ENCODE assay signal across 12 cellular contexts in the genomic region with DNA sequence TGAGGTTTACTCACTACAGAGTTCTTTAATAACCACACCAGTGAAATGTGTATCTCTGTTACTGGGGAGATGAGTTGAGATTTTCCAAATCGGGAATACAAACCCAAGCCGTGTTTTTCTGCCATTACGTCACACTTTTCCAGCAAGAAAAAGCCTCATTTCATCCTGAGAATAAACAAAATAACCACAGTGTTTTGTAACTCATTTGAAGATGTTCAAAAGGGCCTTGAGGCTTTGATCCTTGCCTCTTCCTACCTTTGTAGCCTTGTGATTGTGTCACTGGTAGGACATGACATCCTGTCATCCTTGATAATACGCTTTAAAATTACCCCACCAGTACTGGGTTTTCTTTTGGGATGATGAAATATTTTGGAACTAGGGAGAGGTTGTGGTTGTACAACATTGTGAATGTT. TPM values are rescaled to one million over a fixed set of nuclear protein-coding genes. Genes with fewer than 3 reads are reported as not detected.
DNase-seq lines count a peak whose midpoint lies in the region; ATAC-seq and TF ChIP-seq lines count a peak whose summit lies in the region.
"Had no signal": no experiment of that assay in that cellular context is flagged by ENCODE, and none has a peak within 500 bp of the region (broad histone marks: within the 10 kb centered on the region; RNA-seq: fewer than 3 reads in every experiment).

No MANE protein-coding gene starts in this region.

- WGBS in tibial nerve, 2 donors: 38 to 69% methylated on average over 4 of the region's 4 CpGs

- H3K27ac ChIP-seq in angular gyrus (ENCODE audit: low read depth, low read length) (peak overlapping the region; percentile 74), muscle layer of duodenum (ENCODE audit: low read length) (peak overlapping the region; percentile 31), tibial nerve (peak overlapping the region; percentile 37 to 99 (median 99))

- no peaks in the 10 kb centered on the region for H3K27me3 Mint-ChIP-seq in activated naive CD4-positive, alpha-beta T cell treated with anti-CD3 and anti-CD28 coated beads, Interleukin-2, amount 50 U/mL, for 24 hours

- DNase-seq in activated naive CD4-positive, alpha-beta T cell (lab: John Stamatoyannopoulos, UW): no peak
- DNase-seq in tibial nerve (ENCODE audit: low spot score in 2 of 2) (no peak), NCI-H526 treated with DMSO at 0.1 percent for 48 hours (lab: John Stamatoyannopoulos, UW) (no peak)
- DNase-seq: activated effector memory CD4-positive, alpha-beta T cell treated with Interleukin-2 at 50 U/mL for 16 hours; kidney glomerular epithelial cell; NCI-H1436 treated with DMSO at 0.1 percent for 48 hours; retina had no signal

- ATAC-seq in GM21619 (IDR thresholded peaks at IDR 0.05; ENCODE audit: unreplicated experiment) (no peak), GM19452 (IDR thresholded peaks at IDR 0.05; ENCODE audit: unreplicated experiment) (no peak)

- H3K27ac Mint-ChIP-seq in activated naive CD4-positive, alpha-beta T cell treated with anti-CD3 and anti-CD28 coated beads, Interleukin-2, amount 50 U/mL, for 24 hours: peak overlapping the region; percentile 95

- H3K36me3 ChIP-seq in muscle layer of duodenum (ENCODE audit: control insufficient read depth in 1 of 2, insufficient read depth in 2 of 2, low read length in 2 of 2) (peaks cover 11 to 12% of the 10 kb centered on the region in 2 donors), tibial nerve (peaks cover 0 to 11% (median 0%) of the 10 kb centered on the region in 3 donors)

- peak overlapping the region; percentile 63 for H3K4me3 Mint-ChIP-seq in activated naive CD4-positive, alpha-beta T cell treated with anti-CD3 and anti-CD28 coated beads, Interleukin-2, amount 50 U/mL, for 24 hours

- no peak for TF ChIP-seq POLR2A in tibial nerve (IDR thresholded peaks at IDR 0.05)

- H3K9me3 ChIP-seq in muscle layer of duodenum (ENCODE audit: control insufficient read depth in 1 of 2, low read length in 2 of 2) (no peaks in the 10 kb centered on the region), tibial nerve (no peaks in the 10 kb centered on the region)

- no peak for TF ChIP-seq CTCF in tibial nerve (IDR thresholded peaks at IDR 0.05)

- H3K9me3 Mint-ChIP-seq in activated naive CD4-positive, alpha-beta T cell treated with anti-CD3 and anti-CD28 coated beads, Interleukin-2, amount 50 U/mL, for 24 hours: no peaks in the 10 kb centered on the region

- TF ChIP-seq EP300 in tibial nerve (IDR thresholded peaks at IDR 0.05): peak in 1 of 2 donors; percentile 56

- peaks cover 19% of the 10 kb centered on the region for H3K4me1 Mint-ChIP-seq in activated naive CD4-positive, alpha-beta T cell treated with anti-CD3 and anti-CD28 coated beads, Interleukin-2, amount 50 U/mL, for 24 hours

- H3K4me3 ChIP-seq in muscle layer of duodenum (ENCODE audit: low read depth in 1 of 2, low read length in 2 of 2) (no peak overlapping the region), tibial nerve (no peak overlapping the region)

- H3K36me3 Mint-ChIP-seq in activated naive CD4-positive, alpha-beta T cell treated with anti-CD3 and anti-CD28 coated beads, Interleukin-2, amount 50 U/mL, for 24 hours: peaks cover 2% of the 10 kb centered on the region

- H3K4me1 ChIP-seq in muscle layer of duodenum (ENCODE audit: control insufficient read depth in 1 of 2, insufficient read depth in 2 of 2, low read length in 2 of 2) (peaks cover 5 to 10% of the 10 kb centered on the region in 2 donors), tibial nerve (peaks cover 0 to 26% (median 1%) of the 10 kb centered on the region in 4 donors)

- H3K27me3 ChIP-seq in muscle layer of duodenum (ENCODE audit: low read depth, low read length) (no peaks in the 10 kb centered on the region), tibial nerve (peaks cover 0 to 17% of the 10 kb centered on the region in 2 donors)

RNA-seq across cellular contexts. Expression of a gene that starts 2.9 kb away (rescaled TPM):
- total RNA-seq in tibial nerve: 10 to 100 TPM; 54.6 to 85.8 (median 63.9) TPM

RNA-seq across cellular contexts. Expression of a gene that starts 17.2 kb away (rescaled TPM):
- 10 to 100 TPM; 64.9 to 94.2 (median 84.5) TPM for total RNA-seq in tibial nerve

RNA-seq across cellular contexts. Expression of a gene that starts 42.1 kb away (rescaled TPM):
- 100 to 1,000 TPM; 124 to 168 (median 144) TPM for total RNA-seq in tibial nerve

Comparison
In these comparisons a context has a peak if more than half of its experiments do, and no peak if none do; other contexts are left out.
1. H3K27ac ChIP-seq: peak in every context shown above with its lines; median percentile 99 in tibial nerve; 74 in angular gyrus; 31 in muscle layer of duodenum.